1 cellular context compared by ENCODE assay signal in the genomic region with DNA sequence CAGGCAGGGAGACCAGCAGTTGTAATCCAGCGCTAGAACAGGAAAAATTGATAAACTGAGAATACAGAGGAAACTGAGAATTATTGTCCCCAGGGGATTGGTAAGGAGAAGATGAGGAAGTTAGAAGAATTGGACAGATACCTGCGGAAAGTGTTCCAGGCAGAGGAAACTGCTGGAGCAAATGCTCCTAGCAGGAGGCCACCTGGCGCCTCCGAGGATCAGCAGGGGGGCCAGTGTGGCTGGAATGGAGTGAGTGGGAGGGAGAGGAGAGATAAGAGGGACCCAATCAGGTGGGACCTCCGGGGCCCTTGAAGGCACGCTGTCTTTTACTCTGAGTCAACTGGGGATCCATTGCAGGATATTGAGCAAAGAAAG.
TF ChIP-seq lines count a peak whose summit lies in the region.

No MANE protein-coding gene starts in this region.

TF ChIP-seq in HepG2, 621 proteins besides CTCF, POLR2A, EP300 and RAD21 (continued from another document):
- TF ChIP-seq CAMTA2 (CRISPR knock-in tag; IDR thresholded peaks at IDR 0.05; ENCODE audit: borderline replicate concordance) = no peak
- TF ChIP-seq PHF21A (CRISPR knock-in tag; IDR thresholded peaks at IDR 0.05) = no peak
- TF ChIP-seq FLYWCH1 (CRISPR knock-in tag; IDR thresholded peaks at IDR 0.05) = peak; percentile 22; the same call in 1 of the 2 replicates
- peak; percentile 29; the same call in 1 of the 2 replicates for TF ChIP-seq GATAD2A (CRISPR knock-in tag; IDR thresholded peaks at IDR 0.05)
- TF ChIP-seq ZNF264 (CRISPR knock-in tag; IDR thresholded peaks at IDR 0.05) = no peak
- TF ChIP-seq, protein P1, sequence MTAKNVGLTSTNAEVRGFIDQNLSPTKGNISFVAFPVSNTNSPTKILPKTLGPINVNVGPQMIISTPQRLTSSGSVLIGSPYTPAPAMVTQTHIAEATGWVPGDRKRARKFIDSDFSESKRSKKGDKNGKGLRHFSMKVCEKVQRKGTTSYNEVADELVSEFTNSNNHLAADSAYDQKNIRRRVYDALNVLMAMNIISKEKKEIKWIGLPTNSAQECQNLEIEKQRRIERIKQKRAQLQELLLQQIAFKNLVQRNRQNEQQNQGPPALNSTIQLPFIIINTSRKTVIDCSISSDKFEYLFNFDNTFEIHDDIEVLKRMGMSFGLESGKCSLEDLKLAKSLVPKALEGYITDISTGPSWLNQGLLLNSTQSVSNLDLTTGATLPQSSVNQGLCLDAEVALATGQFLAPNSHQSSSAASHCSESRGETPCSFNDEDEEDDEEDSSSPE (CRISPR knock-in tag; IDR thresholded peaks at IDR 0.05) = 0 out of 2 replicates have a peak, but pooled peaks have one; percentile 9
- peak; percentile 4; the same call in 1 of the 2 replicates for TF ChIP-seq KAT8 (CRISPR knock-in tag; IDR thresholded peaks at IDR 0.05)
- TF ChIP-seq ZNF629 (CRISPR knock-in tag; conservative IDR thresholded peaks at IDR 0.05) = no peak
- TF ChIP-seq NBN (conservative IDR thresholded peaks at IDR 0.05) = no peak
- TF ChIP-seq, protein P2, sequence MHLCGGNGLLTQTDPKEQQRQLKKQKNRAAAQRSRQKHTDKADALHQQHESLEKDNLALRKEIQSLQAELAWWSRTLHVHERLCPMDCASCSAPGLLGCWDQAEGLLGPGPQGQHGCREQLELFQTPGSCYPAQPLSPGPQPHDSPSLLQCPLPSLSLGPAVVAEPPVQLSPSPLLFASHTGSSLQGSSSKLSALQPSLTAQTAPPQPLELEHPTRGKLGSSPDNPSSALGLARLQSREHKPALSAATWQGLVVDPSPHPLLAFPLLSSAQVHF (CRISPR knock-in tag; IDR thresholded peaks at IDR 0.05) = 0 out of 2 replicates have a peak, but pooled peaks have one; percentile 37
- TF ChIP-seq ZNF138 (CRISPR knock-in tag; IDR thresholded peaks at IDR 0.05; ENCODE audit: low read depth) = no peak
- no peak for TF ChIP-seq ZNF20 (CRISPR knock-in tag; IDR thresholded peaks at IDR 0.05)
- TF ChIP-seq GATAD1 (CRISPR knock-in tag; IDR thresholded peaks at IDR 0.05) = 0 out of 2 replicates have a peak, but pooled peaks have one; percentile 10
- TF ChIP-seq, protein P3, sequence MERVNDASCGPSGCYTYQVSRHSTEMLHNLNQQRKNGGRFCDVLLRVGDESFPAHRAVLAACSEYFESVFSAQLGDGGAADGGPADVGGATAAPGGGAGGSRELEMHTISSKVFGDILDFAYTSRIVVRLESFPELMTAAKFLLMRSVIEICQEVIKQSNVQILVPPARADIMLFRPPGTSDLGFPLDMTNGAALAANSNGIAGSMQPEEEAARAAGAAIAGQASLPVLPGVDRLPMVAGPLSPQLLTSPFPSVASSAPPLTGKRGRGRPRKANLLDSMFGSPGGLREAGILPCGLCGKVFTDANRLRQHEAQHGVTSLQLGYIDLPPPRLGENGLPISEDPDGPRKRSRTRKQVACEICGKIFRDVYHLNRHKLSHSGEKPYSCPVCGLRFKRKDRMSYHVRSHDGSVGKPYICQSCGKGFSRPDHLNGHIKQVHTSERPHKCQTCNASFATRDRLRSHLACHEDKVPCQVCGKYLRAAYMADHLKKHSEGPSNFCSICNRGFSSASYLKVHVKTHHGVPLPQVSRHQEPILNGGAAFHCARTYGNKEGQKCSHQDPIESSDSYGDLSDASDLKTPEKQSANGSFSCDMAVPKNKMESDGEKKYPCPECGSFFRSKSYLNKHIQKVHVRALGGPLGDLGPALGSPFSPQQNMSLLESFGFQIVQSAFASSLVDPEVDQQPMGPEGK (CRISPR knock-in tag; IDR thresholded peaks at IDR 0.05) = peak; percentile 56; the same call in 1 of the 2 replicates
- no peak for TF ChIP-seq THAP9 (CRISPR knock-in tag; IDR thresholded peaks at IDR 0.05; ENCODE audit: borderline replicate concordance)
- TF ChIP-seq, protein P4, sequence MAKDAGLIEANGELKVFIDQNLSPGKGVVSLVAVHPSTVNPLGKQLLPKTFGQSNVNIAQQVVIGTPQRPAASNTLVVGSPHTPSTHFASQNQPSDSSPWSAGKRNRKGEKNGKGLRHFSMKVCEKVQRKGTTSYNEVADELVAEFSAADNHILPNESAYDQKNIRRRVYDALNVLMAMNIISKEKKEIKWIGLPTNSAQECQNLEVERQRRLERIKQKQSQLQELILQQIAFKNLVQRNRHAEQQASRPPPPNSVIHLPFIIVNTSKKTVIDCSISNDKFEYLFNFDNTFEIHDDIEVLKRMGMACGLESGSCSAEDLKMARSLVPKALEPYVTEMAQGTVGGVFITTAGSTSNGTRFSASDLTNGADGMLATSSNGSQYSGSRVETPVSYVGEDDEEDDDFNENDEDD (CRISPR knock-in tag; IDR thresholded peaks at IDR 0.05; ENCODE audit: borderline replicate concordance) = 0 out of 2 replicates have a peak, but pooled peaks have one; percentile 18
- 0 out of 2 replicates have a peak, but pooled peaks have one; percentile 24 for TF ChIP-seq IRF2 (CRISPR knock-in tag; IDR thresholded peaks at IDR 0.05)
- no peak for TF ChIP-seq ZNF383 (CRISPR knock-in tag; IDR thresholded peaks at IDR 0.05; ENCODE audit: borderline replicate concordance)
